In the genomic region with DNA sequence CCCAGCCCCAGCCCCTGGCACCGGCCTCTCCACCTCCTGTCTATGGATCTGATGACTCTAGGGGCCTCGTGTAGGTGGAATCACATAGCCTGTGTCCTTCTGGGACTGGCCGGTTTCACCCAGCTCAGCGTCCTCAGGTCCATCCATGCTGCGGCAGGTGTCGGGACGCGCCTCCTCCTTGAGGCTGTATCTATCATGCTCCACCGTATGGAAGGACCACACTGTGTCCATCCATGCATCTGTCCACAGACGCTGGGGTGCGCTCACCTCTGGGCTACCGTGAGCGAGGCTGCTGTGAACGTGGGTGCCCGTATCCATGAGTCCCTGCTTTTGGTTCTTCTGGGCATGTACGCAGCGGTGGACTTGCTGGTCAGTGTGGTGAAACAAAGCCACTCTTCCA, we compare ENCODE assay signal across 26 cellular contexts.
DNase-seq lines count a peak whose midpoint lies in the region; ATAC-seq and TF ChIP-seq lines count a peak whose summit lies in the region.
"Had no signal": no experiment of that assay in that cellular context is flagged by ENCODE, and none has a peak within 500 bp of the region (broad histone marks: within the 10 kb centered on the region; RNA-seq: fewer than 3 reads in every experiment).

No MANE protein-coding gene starts in this region.

- no peaks in the 10 kb centered on the region for H3K27me3 ChIP-seq in BE2C
- H3K27me3 ChIP-seq: brain microvascular endothelial cell, colonic mucosa, gastroesophageal sphincter, testis had no signal

- no peaks in the 10 kb centered on the region for H3K9me3 Mint-ChIP-seq in T-helper 2 cell treated with Interferon-gamma antibody and Interleukin-4, amounts not matched to agents 5 μg/mL and 100 μg/mL, for 36 hours
- peaks cover 0 to 8% (median 0%) of the 10 kb centered on the region in 7 donors for H3K9me3 Mint-ChIP-seq in CD14-positive monocyte
- peaks cover 0 to 3% (median 0%) of the 10 kb centered on the region in 5 experiments for H3K9me3 Mint-ChIP-seq in brain
- H3K9me3 Mint-ChIP-seq in naive thymus-derived CD8-positive, alpha-beta T cell, result no peaks in the 10 kb centered on the region
- H3K9me3 Mint-ChIP-seq: neural crest cell; stimulated activated memory B cell treated with anti-CD40 and anti-IgM and Interleukin-4, amounts not matched to agents 10 μg/mL and 1 μg/mL and 100 μg/mL, for 72 hours had no signal

- peaks cover 4% of the 10 kb centered on the region; the same call in 1 of the 2 replicates for H3K4me1 ChIP-seq in BE2C
- H3K4me1 ChIP-seq: colonic mucosa had no signal

- peaks cover 3% of the 10 kb centered on the region for H3K36me3 Mint-ChIP-seq in T-helper 2 cell treated with Interferon-gamma antibody and Interleukin-4, amounts not matched to agents 5 μg/mL and 100 μg/mL, for 36 hours (ENCODE audit: low read depth)
- peaks cover 20 to 30% of the 10 kb centered on the region in 2 donors for H3K36me3 Mint-ChIP-seq in CD14-positive monocyte
- H3K36me3 Mint-ChIP-seq in brain, result peaks cover 1% of the 10 kb centered on the region
- H3K36me3 Mint-ChIP-seq in naive thymus-derived CD8-positive, alpha-beta T cell, result peaks cover 0 to 5% (median 0%) of the 10 kb centered on the region in 3 donors

- ATAC-seq in naive thymus-derived CD8-positive, alpha-beta T cell, result no peak
- ATAC-seq: stimulated activated memory B cell treated with anti-CD40 and anti-IgM and Interleukin-4, amounts not matched to agents 10 μg/mL and 1 μg/mL and 100 μg/mL, for 72 hours had no signal

- POLR2A ChIA-PET in naive thymus-derived CD8-positive, alpha-beta T cell (lab: Charles Lee), result interaction anchor here (2.1 kb wide), 1 partner anchor 12 kb away, joined by 11 read pairs; no protein-coding TSS in a partner anchor

- H3K27me3 Mint-ChIP-seq in T-helper 2 cell treated with Interferon-gamma antibody and Interleukin-4, amounts not matched to agents 5 μg/mL and 100 μg/mL, for 36 hours (ENCODE audit: low read depth), result no peaks in the 10 kb centered on the region
- H3K27me3 Mint-ChIP-seq in CD14-positive monocyte (ENCODE audit: low read depth in 3 of 3), result no peaks in the 10 kb centered on the region
- no peaks in the 10 kb centered on the region for H3K27me3 Mint-ChIP-seq in brain
- H3K27me3 Mint-ChIP-seq in naive thymus-derived CD8-positive, alpha-beta T cell, result no peaks in the 10 kb centered on the region
- H3K27me3 Mint-ChIP-seq: progenitor cell of endocrine pancreas; stimulated activated memory B cell treated with anti-CD40 and anti-IgM and Interleukin-4, amounts not matched to agents 10 μg/mL and 1 μg/mL and 100 μg/mL, for 72 hours had no signal

- no peak for DNase-seq in T-helper 2 cell treated with Interferon-gamma antibody and Interleukin-4, amounts not matched to agents 5 μg/mL and 100 μg/mL, for 36 hours (ENCODE audit: low spot score)
- DNase-seq in T-helper 2 cell (no peak), CD14-positive monocyte (ENCODE audit: low spot score) (peak; percentile 45), islet precursor cell (no peak), NCI-H82 treated with DMSO at 0.1 percent for 48 hours (lab: John Stamatoyannopoulos, UW; ENCODE audit: unreplicated experiment) (no peak), BE2C (no peak)
- no peak for DNase-seq in naive thymus-derived CD8-positive, alpha-beta T cell
- DNase-seq: activated CD4-positive, alpha-beta T cell treated with anti-CD3 and anti-CD28 coated beads for 4 hours; activated CD8-positive, alpha-beta memory T cell treated with anti-CD3 and anti-CD28 coated beads, Interleukin-2, amount 50 U/mL, for 4 hours; brain microvascular endothelial cell; EL; GOT3; Kasumi-1; midbrain; NCI-H1694 treated with DMSO at 0.1 percent for 48 hours; OCI-M1; stimulated activated CD4-positive, alpha-beta T cell treated with anti-CD3 and anti-CD28 coated beads, Interleukin-2, amount 100 ng/mL, for 24 hours; SW 1271 had no signal

- H3K4me1 Mint-ChIP-seq in T-helper 2 cell treated with Interferon-gamma antibody and Interleukin-4, amounts not matched to agents 5 μg/mL and 100 μg/mL, for 36 hours (ENCODE audit: low read depth), result peaks cover 9% of the 10 kb centered on the region
- H3K4me1 Mint-ChIP-seq in CD14-positive monocyte (peaks cover 32% of the 10 kb centered on the region), brain (no peaks in the 10 kb centered on the region)
- peaks cover 6 to 24% (median 17%) of the 10 kb centered on the region in 4 donors for H3K4me1 Mint-ChIP-seq in naive thymus-derived CD8-positive, alpha-beta T cell

- peak overlapping the region; percentile 75 for H3K27ac Mint-ChIP-seq in T-helper 2 cell treated with Interferon-gamma antibody and Interleukin-4, amounts not matched to agents 5 μg/mL and 100 μg/mL, for 36 hours
- H3K27ac Mint-ChIP-seq in CD14-positive monocyte, result peak overlapping the region in 6 of 7 donors; percentile 70 to 90 (median 84)
- peak overlapping the region in 4 of 5 experiments; percentile 26 to 67 (median 52) for H3K27ac Mint-ChIP-seq in brain
- H3K27ac Mint-ChIP-seq in naive thymus-derived CD8-positive, alpha-beta T cell, result peak overlapping the region in 8 of 10 donors; percentile 36 to 88 (median 67)
- H3K27ac Mint-ChIP-seq: progenitor cell of endocrine pancreas; stimulated activated memory B cell treated with anti-CD40 and anti-IgM and Interleukin-4, amounts not matched to agents 10 μg/mL and 1 μg/mL and 100 μg/mL, for 72 hours had no signal

- H3K4me3 Mint-ChIP-seq in T-helper 2 cell treated with Interferon-gamma antibody and Interleukin-4, amounts not matched to agents 5 μg/mL and 100 μg/mL, for 36 hours, result peak overlapping the region; percentile 52
- H3K4me3 Mint-ChIP-seq in CD14-positive monocyte (no peak overlapping the region), brain (no peak overlapping the region)
- H3K4me3 Mint-ChIP-seq in naive thymus-derived CD8-positive, alpha-beta T cell, result peak overlapping the region in 4 of 10 donors; percentile 4 to 63 (median 30)
- H3K4me3 Mint-ChIP-seq: neural crest cell; stimulated activated memory B cell treated with anti-CD40 and anti-IgM and Interleukin-4, amounts not matched to agents 10 μg/mL and 1 μg/mL and 100 μg/mL, for 72 hours had no signal

- no peak overlapping the region for H3K4me3 ChIP-seq in BE2C (ENCODE audit: low read depth, low read length)
- H3K4me3 ChIP-seq: colonic mucosa, gastroesophageal sphincter, skin epidermis, testis had no signal

- intact Hi-C loops in CD14-positive monocyte (cut with micrococcal nuclease), result no loop called here

- no peaks in the 10 kb centered on the region for H3K9me3 ChIP-seq in BE2C
- H3K9me3 ChIP-seq: colonic mucosa, gastroesophageal sphincter, testis had no signal

- no peak for TF ChIP-seq CTCF in CD14-positive monocyte (IDR thresholded peaks at IDR 0.05)
- no peak for TF ChIP-seq CTCF in brain (conservative IDR thresholded peaks at IDR 0.05)
- no peak for TF ChIP-seq CTCF in BE2C (IDR thresholded peaks at IDR 0.05; ENCODE audit: low read depth, low read length)

- H3K36me3 ChIP-seq in BE2C, result no peaks in the 10 kb centered on the region; the same call in 1 of the 2 replicates
- H3K36me3 ChIP-seq: brain microvascular endothelial cell, colonic mucosa had no signal
